In the genomic region with DNA sequence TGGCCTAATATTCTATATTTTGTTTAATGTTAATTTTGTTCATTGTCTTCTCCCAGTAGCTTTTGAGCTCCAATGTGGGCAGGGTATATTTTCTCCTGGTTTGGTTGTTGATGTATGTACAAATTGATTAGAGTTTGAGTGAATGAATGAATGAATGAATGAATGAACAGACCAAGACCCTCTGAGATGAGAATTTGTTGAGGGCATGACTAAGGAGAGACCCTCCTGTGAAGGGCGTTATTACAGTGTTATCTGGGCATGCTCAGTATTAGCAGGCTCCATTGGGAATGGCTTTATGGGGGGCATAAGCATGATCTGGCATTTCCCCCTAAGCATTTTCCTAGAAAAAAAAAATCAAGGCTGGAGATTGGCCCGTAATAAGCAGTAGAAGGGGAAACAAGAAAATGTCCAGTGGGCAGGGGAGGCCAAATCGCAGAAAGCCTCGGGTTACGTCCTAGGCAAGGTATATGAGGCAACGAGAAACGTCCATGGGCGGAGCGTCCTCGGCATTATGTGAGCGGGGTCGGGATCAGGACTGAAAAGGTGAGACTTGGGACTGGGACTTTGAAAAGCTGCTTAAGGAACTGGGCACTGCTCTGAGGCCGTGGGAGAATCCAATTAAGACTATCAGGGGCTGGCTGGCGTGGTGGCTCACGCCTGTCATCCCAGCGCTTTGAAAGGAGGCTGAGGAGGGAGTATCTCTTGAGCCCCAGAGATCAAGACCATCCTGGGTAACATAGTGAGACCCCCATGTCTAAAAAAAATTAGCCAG, we compare ENCODE assay signal across 8 cellular contexts. TPM values are rescaled to one million over a fixed set of nuclear protein-coding genes. Genes with fewer than 3 reads are reported as not detected.
A peak's percentile ranks its signal among the peaks of the same experiment; 100 is the strongest.
DNase-seq lines count a peak whose midpoint lies in the region; ATAC-seq and TF ChIP-seq lines count a peak whose summit lies in the region.

No MANE protein-coding gene starts in this region.

- peaks cover 2% of the 10 kb centered on the region; the same call in 1 of the 2 replicates for H3F3A ChIP-seq in DOHH2 (ENCODE audit: control insufficient read depth, insufficient read depth)

- peak overlapping the region; percentile 62 for H3K4me2 ChIP-seq in DOHH2 (ENCODE audit: low read length)

- TF ChIP-seq EP300 in ovary (IDR thresholded peaks at IDR 0.05) = no peak

- H3K4me1 ChIP-seq in DOHH2 (ENCODE audit: control insufficient read depth, low read length) (peaks cover 15% of the 10 kb centered on the region), ectodermal cell (ENCODE audit: control insufficient read depth, insufficient read depth, low read length) (peaks cover 26% of the 10 kb centered on the region), ovary (ENCODE audit: insufficient read depth) (peaks cover 7% of the 10 kb centered on the region)

- TF ChIP-seq POLR2A in ovary (IDR thresholded peaks at IDR 0.05) = no peak

- ATAC-seq in GM19023 (IDR thresholded peaks at IDR 0.05; ENCODE audit: unreplicated experiment) = no peak

- TF ChIP-seq CTCF in DOHH2 (IDR thresholded peaks at IDR 0.05; ENCODE audit: low read depth, low read length, poor library complexity, severe bottlenecking) (no peak), ovary (IDR thresholded peaks at IDR 0.05) (no peak)

- intact Hi-C loops in ovary (cut with DNase I) = loop anchor here in 1 of 4 donors (5.0 kb wide), 1 partner anchor 158 kb away; no protein-coding TSS in a partner anchor

- WGBS in ectodermal cell, 2 experiments = 63 to 64% methylated on average over 16 of the region's 16 CpGs
- WGBS in ovary, 3 donors = 31 to 38% (median 35%) methylated on average over 16 of the region's 16 CpGs

- DNase-seq in NCI-H69 (lab: John Stamatoyannopoulos, UW) = peak; percentile 76
- peak in 1 of 5 donors; percentile 41 for DNase-seq in ovary
- no peak for DNase-seq in nucleus accumbens (lab: John Stamatoyannopoulos, UW)
- no peak for DNase-seq in superior temporal gyrus (ENCODE audit: extremely low spot score)
- DNase-seq in pons (ENCODE audit: low spot score) = no peak

- no peaks in the 10 kb centered on the region for H3K36me3 ChIP-seq in DOHH2 (ENCODE audit: control insufficient read depth, low read length)
- H3K36me3 ChIP-seq in ectodermal cell (ENCODE audit: control insufficient read depth, insufficient read depth, low read length) = no peaks in the 10 kb centered on the region
- H3K36me3 ChIP-seq in ovary = no peaks in the 10 kb centered on the region

- no peaks in the 10 kb centered on the region for H3K9me2 ChIP-seq in DOHH2 (replicated peaks; ENCODE audit: control insufficient read depth, low read length)

- H3K27ac ChIP-seq in DOHH2 (ENCODE audit: low read depth, low read length) (no peak overlapping the region), ectodermal cell (ENCODE audit: insufficient read depth, low read depth, low read length, poor library complexity, severe bottlenecking) (no peak overlapping the region), ovary (no peak overlapping the region)

- H3K79me2 ChIP-seq in DOHH2 (ENCODE audit: control insufficient read depth, low read length) = peaks cover 5% of the 10 kb centered on the region; the same call in 1 of the 2 replicates

- H3K27me3 ChIP-seq in DOHH2 (ENCODE audit: control insufficient read depth, low read length) (no peaks in the 10 kb centered on the region), ectodermal cell (ENCODE audit: control insufficient read depth, insufficient read depth, low read length, poor library complexity, severe bottlenecking) (peaks cover 14% of the 10 kb centered on the region), ovary (no peaks in the 10 kb centered on the region)

- H4K20me1 ChIP-seq in DOHH2 (ENCODE audit: control insufficient read depth, insufficient read depth, low read depth, low read length) = no peaks in the 10 kb centered on the region

- H3K4me3 ChIP-seq in DOHH2 (ENCODE audit: low read length) (peak overlapping the region; percentile 72), ectodermal cell (ENCODE audit: insufficient read depth, low read depth, low read length) (peak overlapping the region; percentile 8), ovary (peak overlapping the region; percentile 85)

- H3K9me3 ChIP-seq in DOHH2 (ENCODE audit: control insufficient read depth, insufficient read depth, low read length) = no peaks in the 10 kb centered on the region
- no peaks in the 10 kb centered on the region for H3K9me3 ChIP-seq in ectodermal cell (ENCODE audit: control insufficient read depth, low read length)
- H3K9me3 ChIP-seq in ovary = no peaks in the 10 kb centered on the region

RNA-seq across cellular contexts. Expression of a gene that starts 0.9 kb away (rescaled TPM):
- polyA plus RNA-seq in ectodermal cell (2013, experiment 1 of 4) = 28.4 TPM
- 29.3 TPM for polyA plus RNA-seq in ectodermal cell (2013, experiment 2 of 4)
- 29.3 TPM for polyA plus RNA-seq in ectodermal cell (2013, experiment 3 of 4)
- polyA plus RNA-seq in ectodermal cell (2013, experiment 4 of 4) = 31.0 TPM
- 10 to 100 TPM; 14.7 to 52.7 (median 46.1) TPM for total RNA-seq in ovary
- 10 to 100 TPM in 1 of 2 donors, under 1 TPM in 1; 0.95 to 18.5 TPM for polyA plus RNA-seq in ovary

RNA-seq across cellular contexts. Expression of a gene that starts 16.5 kb away (rescaled TPM):
- polyA plus RNA-seq in ectodermal cell (2013, experiment 1 of 4) = 38.6 TPM
- 30.1 TPM for polyA plus RNA-seq in ectodermal cell (2013, experiment 2 of 4)
- polyA plus RNA-seq in ectodermal cell (2013, experiment 3 of 4) = 25.9 TPM
- 27.7 TPM for polyA plus RNA-seq in ectodermal cell (2013, experiment 4 of 4)
- 10 to 100 TPM in 5 of 7 donors, 1 to 10 TPM in 2; 3.3 to 59.0 (median 32.0) TPM for total RNA-seq in ovary
- polyA plus RNA-seq in ovary = 10 to 100 TPM; 12.6 to 12.9 TPM

RNA-seq across cellular contexts. Expression of a gene that starts 17.6 kb away (rescaled TPM):
- polyA plus RNA-seq in ectodermal cell (2013, experiment 1 of 4) = 0.28 TPM
- polyA plus RNA-seq in ectodermal cell (2013, experiment 2 of 4) = 0.52 TPM
- 0.37 TPM for polyA plus RNA-seq in ectodermal cell (2013, experiment 3 of 4)
- polyA plus RNA-seq in ectodermal cell (2013, experiment 4 of 4) = 0.77 TPM
- 100 to 1,000 TPM in 6 of 7 donors, 10 to 100 TPM in 1; 44.9 to 276 (median 232) TPM for total RNA-seq in ovary
- 100 to 1,000 TPM; 101 to 434 TPM for polyA plus RNA-seq in ovary

RNA-seq across cellular contexts. Expression of a gene that starts 26.1 kb away (rescaled TPM):
- 6.5 TPM for polyA plus RNA-seq in ectodermal cell (2013, experiment 1 of 4)
- polyA plus RNA-seq in ectodermal cell (2013, experiment 2 of 4) = 9.1 TPM
- polyA plus RNA-seq in ectodermal cell (2013, experiment 3 of 4) = 6.9 TPM
- polyA plus RNA-seq in ectodermal cell (2013, experiment 4 of 4) = 10.0 TPM
- total RNA-seq in ovary = 10 to 100 TPM; 14.5 to 25.6 (median 19.1) TPM
- polyA plus RNA-seq in ovary = 10 to 100 TPM in 1 of 2 donors, 1 to 10 TPM in 1; 9.8 to 24.1 TPM

RNA-seq across cellular contexts. Expression of a gene that starts 29.0 kb away (rescaled TPM):
- 60.4 TPM for polyA plus RNA-seq in ectodermal cell (2013, experiment 1 of 4)
- polyA plus RNA-seq in ectodermal cell (2013, experiment 2 of 4) = 61.2 TPM
- polyA plus RNA-seq in ectodermal cell (2013, experiment 3 of 4) = 56.4 TPM
- 56.6 TPM for polyA plus RNA-seq in ectodermal cell (2013, experiment 4 of 4)
- 10 to 100 TPM; 23.4 to 90.4 (median 44.9) TPM for total RNA-seq in ovary
- 10 to 100 TPM; 34.0 to 44.6 TPM for polyA plus RNA-seq in ovary

Comparison
In these comparisons a context has a peak if more than half of its experiments do, and no peak if none do; other contexts are left out.
1. H3K4me3 ChIP-seq: peak in every context shown above with its lines; median percentile 85 in ovary; 72 in DOHH2; 8 in ectodermal cell.